ENCODE assay signal across 1 cellular context in genomic region chr10:123134915-123135414, GRCh38.
TF ChIP-seq lines count a peak whose summit lies in the region.

No MANE protein-coding gene starts in this region.

TF ChIP-seq in HEK293, 187 proteins besides CTCF, POLR2A, EP300 and RAD21 (continued from another document):
- TF ChIP-seq ZSCAN5A (tag by site-specific recombination; IDR thresholded peaks at IDR 0.05) = peak; percentile 47; the same call in 1 of the 2 replicates
- no peak for TF ChIP-seq ZNF514 (tag by site-specific recombination; IDR thresholded peaks at IDR 0.05)
- TF ChIP-seq ZSCAN23 (tag by site-specific recombination; IDR thresholded peaks at IDR 0.05) = no peak
- no peak for TF ChIP-seq ZNF155 (tag by site-specific recombination; IDR thresholded peaks at IDR 0.05)
- no peak for TF ChIP-seq ZNF248 (tag by site-specific recombination; IDR thresholded peaks at IDR 0.05)
- peak; percentile 43; the same call in 1 of the 2 replicates for TF ChIP-seq KLF1 (tag by site-specific recombination; IDR thresholded peaks at IDR 0.05)
- no peak for TF ChIP-seq ZNF148 (tag by site-specific recombination; IDR thresholded peaks at IDR 0.05; ENCODE audit: borderline replicate concordance)
- TF ChIP-seq ZNF629 (tag by site-specific recombination; IDR thresholded peaks at IDR 0.05) = no peak
- no peak for TF ChIP-seq ZNF830 (tag by site-specific recombination; IDR thresholded peaks at IDR 0.05; ENCODE audit: low read depth)
- peak; percentile 57 for TF ChIP-seq PATZ1 (tag by site-specific recombination; IDR thresholded peaks at IDR 0.05)
- TF ChIP-seq HIC1 (tag by site-specific recombination; IDR thresholded peaks at IDR 0.05) = 0 out of 2 replicates have a peak, but pooled peaks have one; percentile 11
- TF ChIP-seq ZBTB44 (tag by site-specific recombination; IDR thresholded peaks at IDR 0.05) = peak; percentile 53; the same call in 1 of the 2 replicates
- peak; percentile 60 for TF ChIP-seq ZXDB (tag by site-specific recombination; IDR thresholded peaks at IDR 0.05)
- no peak for TF ChIP-seq IKZF3 (tag by site-specific recombination; IDR thresholded peaks at IDR 0.05)
- peak; percentile 89 for TF ChIP-seq ZIC2 (tag by site-specific recombination; IDR thresholded peaks at IDR 0.05)
- TF ChIP-seq KLF17 (tag by site-specific recombination; IDR thresholded peaks at IDR 0.05) = peak; percentile 60
- peak; percentile 83 for TF ChIP-seq ZBTB26 (tag by site-specific recombination; optimal IDR thresholded peaks at IDR 0.05)
- no peak for TF ChIP-seq ZNF112 (tag by site-specific recombination; IDR thresholded peaks at IDR 0.05)
- peak; percentile 57 for TF ChIP-seq ZNF398 (tag by site-specific recombination; IDR thresholded peaks at IDR 0.05)
- no peak for TF ChIP-seq ZNF311 (tag by site-specific recombination; IDR thresholded peaks at IDR 0.05; ENCODE audit: borderline replicate concordance)
